In genomic region chrX:73992019-73992418, GRCh38 we compare ENCODE assay signal across 26 cellular contexts.
DNase-seq lines count a peak whose midpoint lies in the region; ATAC-seq, FAIRE-seq and TF ChIP-seq lines count a peak whose summit lies in the region.
"Had no signal": no experiment of that assay in that cellular context is flagged by ENCODE, and none has a peak within 500 bp of the region (broad histone marks: within the 10 kb centered on the region; RNA-seq: fewer than 3 reads in every experiment).

No MANE protein-coding gene starts in this region.

- peaks cover 3% of the 10 kb centered on the region; the same call in 1 of the 2 replicates for H3K9me3 Mint-ChIP-seq in WTC11

- WGBS in HepG2 (ENCODE audit: low lambda C conversion rate): 96% methylated on average over 2 of the region's 6 CpGs
- WGBS in right lobe of liver (ENCODE audit: insufficient coverage, low coverage, low lambda C conversion rate, missing lambda C conversion rate): 83% methylated on average over 6 of the region's 6 CpGs
- 99% methylated on average over 6 of the region's 6 CpGs for WGBS in SK-N-SH (ENCODE audit: low lambda C conversion rate)

- H3K27ac ChIP-seq in HEK293 (ENCODE audit: extremely low read depth, low read depth, low read length) (no peak overlapping the region), HepG2 (ENCODE audit: extremely low read length, insufficient read depth, low read length) (no peak overlapping the region), right lobe of liver (peak overlapping the region in 1 of 3 donors; percentile 8), SK-N-SH (ENCODE audit: low read depth in 2 of 2, low read length in 1 of 2) (no peak overlapping the region)
- H3K27ac ChIP-seq: BLaER1 had no signal

- H3K79me2 ChIP-seq in HepG2 (ENCODE audit: insufficient read depth, low read length): no peaks in the 10 kb centered on the region
- peaks cover 38% of the 10 kb centered on the region for H3K79me2 ChIP-seq in SK-N-SH (ENCODE audit: insufficient read depth)

- no peaks in the 10 kb centered on the region for H3F3A ChIP-seq in SK-N-SH (replicated peaks; ENCODE audit: insufficient read depth)

- no peak overlapping the region for H3K27ac Mint-ChIP-seq in WTC11
- H3K27ac Mint-ChIP-seq: CD14-positive monocyte; CD4-positive, CD25-positive, alpha-beta regulatory T cell had no signal

- no peak overlapping the region for H3K4me3 ChIP-seq in HEK293 (ENCODE audit: low read depth, low read length)
- no peak overlapping the region for H3K4me3 ChIP-seq in HepG2 (replicated peaks in 1 of 3; ENCODE audit: insufficient read depth in 1 of 3, low read depth in 2 of 3, low read length in 3 of 3)
- no peak overlapping the region for H3K4me3 ChIP-seq in right lobe of liver
- H3K4me3 ChIP-seq in SK-N-SH (ENCODE audit: low read depth in 2 of 2, low read length in 1 of 2): no peak overlapping the region
- H3K4me3 ChIP-seq: BLaER1 had no signal

- H2AFZ ChIP-seq in HepG2 (ENCODE audit: low read length) (no peak overlapping the region), SK-N-SH (ENCODE audit: low read depth) (no peak overlapping the region)

- BruUV-seq in HepG2 (replicated peaks; lab: Mats Ljungman, UMichigan): no TSS peak

- TF ChIP-seq CTCF in HEK293 (tag by site-specific recombination; IDR thresholded peaks at IDR 0.05) (no peak), WTC11 (IDR thresholded peaks at IDR 0.05) (no peak), HepG2 (CRISPR knock-in tag; IDR thresholded peaks at IDR 0.05) (no peak), right lobe of liver (IDR thresholded peaks at IDR 0.05) (no peak), SK-N-SH (IDR thresholded peaks at IDR 0.05) (no peak)

- H3K4me3 Mint-ChIP-seq in WTC11: no peak overlapping the region
- H3K4me3 Mint-ChIP-seq: CD14-positive monocyte; CD4-positive, alpha-beta memory T cell; CD8-positive, alpha-beta memory T cell had no signal

- H3K36me3 ChIP-seq in HEK293 (ENCODE audit: control insufficient read depth in 2 of 2, insufficient read depth in 1 of 2, low read length in 2 of 2) (peaks cover 46 to 88% of the 10 kb centered on the region in 2 experiments), HepG2 (replicated peaks in 1 of 2; ENCODE audit: control insufficient read depth in 1 of 2, insufficient read depth in 2 of 2, low read length in 2 of 2) (peaks cover 0 to 4% of the 10 kb centered on the region in 2 experiments; a peak in 2 of 5 replicates), right lobe of liver (peaks cover 0 to 4% (median 0%) of the 10 kb centered on the region in 4 donors), SK-N-SH (replicated peaks in 1 of 2; ENCODE audit: control insufficient read depth in 1 of 2, insufficient read depth in 2 of 2, low read length in 1 of 2) (peaks cover 22 to 72% of the 10 kb centered on the region in 2 experiments)
- H3K36me3 ChIP-seq: BE2C had no signal

- H3K4me2 ChIP-seq in HepG2 (ENCODE audit: low read depth, low read length) (no peak overlapping the region), SK-N-SH (no peak overlapping the region)
- H3K4me2 ChIP-seq: BLaER1 had no signal

- TF ChIP-seq EP300 in HepG2 (IDR thresholded peaks at IDR 0.05; ENCODE audit: low read depth in 2 of 2, low read length in 2 of 2): no peak
- no peak for TF ChIP-seq EP300 in HepG2 (CRISPR knock-in tag; IDR thresholded peaks at IDR 0.05; ENCODE audit: borderline replicate concordance)
- no peak for TF ChIP-seq EP300 in SK-N-SH (IDR thresholded peaks at IDR 0.05; ENCODE audit: borderline replicate concordance in 1 of 2, low read depth in 1 of 2, low read length in 1 of 2)

- H3K4me1 ChIP-seq in HEK293 (ENCODE audit: control insufficient read depth, insufficient read depth, low read length) (no peaks in the 10 kb centered on the region), HepG2 (ENCODE audit: insufficient read depth, low read length) (no peaks in the 10 kb centered on the region), right lobe of liver (no peaks in the 10 kb centered on the region), SK-N-SH (ENCODE audit: control insufficient read depth in 1 of 2, insufficient read depth in 2 of 2, low read depth in 1 of 2, low read length in 1 of 2) (no peaks in the 10 kb centered on the region)
- H3K4me1 ChIP-seq: BE2C, BLaER1 had no signal

- H3K27me3 Mint-ChIP-seq in WTC11 (ENCODE audit: low read depth): no peaks in the 10 kb centered on the region
- H3K27me3 Mint-ChIP-seq: CD4-positive, alpha-beta memory T cell; CD4-positive, CD25-positive, alpha-beta regulatory T cell; CD8-positive, alpha-beta memory T cell had no signal

- DNase-seq in WTC11 (ENCODE audit: low spot score) (no peak), HepG2 (ENCODE audit: low spot score) (no peak), right lobe of liver (no peak), DMS79 (lab: John Stamatoyannopoulos, UW) (no peak), SK-N-SH (no peak)
- DNase-seq in activated CD4-positive, alpha-beta T cell treated with anti-CD3 and anti-CD28 coated beads for 4 hours: no peak
- DNase-seq: 8988T; ACHN; BE2C; C1 segment of cervical spinal cord; CD4-positive, alpha-beta memory T cell; CD4-positive, CD25-positive, alpha-beta regulatory T cell; CD8-positive, alpha-beta memory T cell; COR-L47; DMS 273 treated with DMSO at 0.1 percent for 48 hours; DMS153; DMS53; DMS79 treated with DMSO at 0.1 percent for 48 hours; GF-D8 had no signal

- FAIRE-seq in HepG2 (lab: Jason Lieb, UNC): no peak
- FAIRE-seq: A204.1, GM12891, GM19239 had no signal

- H4K20me1 ChIP-seq in HepG2 (ENCODE audit: insufficient read depth, low read length) (no peaks in the 10 kb centered on the region), SK-N-SH (ENCODE audit: insufficient read depth) (no peaks in the 10 kb centered on the region)

- H3K9me2 ChIP-seq in SK-N-SH: no peaks in the 10 kb centered on the region

- H3K36me3 Mint-ChIP-seq in WTC11: peaks cover 22% of the 10 kb centered on the region

- no peaks in the 10 kb centered on the region for H3K4me1 Mint-ChIP-seq in WTC11

- H3K9me3 ChIP-seq in HEK293 (ENCODE audit: control insufficient read depth, insufficient read depth, low read depth, low read length) (peaks cover 30% of the 10 kb centered on the region), HepG2 (ENCODE audit: low read length) (no peaks in the 10 kb centered on the region), right lobe of liver (no peaks in the 10 kb centered on the region), SK-N-SH (peaks cover 7% of the 10 kb centered on the region; the same call in 1 of the 2 replicates)
- H3K9me3 ChIP-seq: BE2C had no signal

- no peaks in the 10 kb centered on the region for H3K27me3 ChIP-seq in HepG2 (ENCODE audit: control insufficient read depth in 1 of 2, insufficient read depth in 2 of 2, low read length in 2 of 2)
- H3K27me3 ChIP-seq in right lobe of liver: no peaks in the 10 kb centered on the region
- H3K27me3 ChIP-seq in SK-N-SH (ENCODE audit: insufficient read depth): no peaks in the 10 kb centered on the region
- H3K27me3 ChIP-seq: BE2C, BLaER1 had no signal

- CTCF ChIA-PET in HEK293 (lab: Yijun Ruan, JAX): interaction anchor here (0.6 to 1.1 kb wide), 4 partner anchors 11 to 135 kb away, joined by 3 to 8 read pairs (median 4); no protein-coding TSS in a partner anchor
- CTCF ChIA-PET in WTC11 (lab: Charles Lee): no interaction called here
- CTCF ChIA-PET in HepG2 (lab: Yijun Ruan, JAX; ENCODE audit: low intra/inter-chr PET ratio, low total read pairs): no interaction called here
- CTCF ChIA-PET in SK-N-SH (lab: Yijun Ruan, JAX): no interaction called here

- no peak for TF ChIP-seq RAD21 in HepG2 (CRISPR knock-in tag; IDR thresholded peaks at IDR 0.05)
- no peak for TF ChIP-seq RAD21 in SK-N-SH (IDR thresholded peaks at IDR 0.05; ENCODE audit: low read length)

- intact Hi-C loops in HepG2 (cut with micrococcal nuclease; ENCODE audit: unreplicated experiment): no loop called here
- intact Hi-C loops in right lobe of liver (cut with DNase I): no loop called here

- TF ChIP-seq POLR2A in HepG2 (IDR thresholded peaks at IDR 0.05; ENCODE audit: insufficient read depth in 1 of 2, low read depth in 2 of 2, low read length in 2 of 2) (no peak), right lobe of liver (IDR thresholded peaks at IDR 0.05) (no peak)

- POLR2A ChIA-PET in HEK293 (lab: Yijun Ruan, JAX): no interaction called here
- POLR2A ChIA-PET in WTC11 (lab: Charles Lee): no interaction called here
- POLR2A ChIA-PET in HepG2 (lab: Yijun Ruan, JAX): no interaction called here
- POLR2A ChIA-PET in SK-N-SH (lab: Yijun Ruan, JAX): no interaction called here

- in situ Hi-C loops in HepG2 (cut with HindIII; ENCODE audit: extremely low pct_ligation_motif_present, low pct_unique_long_range_greater_than_20kb): no loop called here

- no peak for ATAC-seq in WTC11
- no peak for ATAC-seq in HepG2
- peak; percentile 65 to 82 (median 78) for ATAC-seq in right lobe of liver
- ATAC-seq in GM21619 (IDR thresholded peaks at IDR 0.05; ENCODE audit: unreplicated experiment): no peak

- no peak overlapping the region for H3K9ac ChIP-seq in HepG2 (ENCODE audit: insufficient read depth, low read depth, low read length)
- H3K9ac ChIP-seq in SK-N-SH: no peak overlapping the region
- H3K9ac ChIP-seq: BLaER1 had no signal

TF ChIP-seq in WTC11, 78 proteins besides CTCF, POLR2A, EP300 and RAD21:
- TF ChIP-seq GABPB1 (CRISPR knock-in tag; IDR thresholded peaks at IDR 0.05): peak; percentile 61; the same call in 1 of the 2 replicates
- TF ChIP-seq NFATC4 (CRISPR knock-in tag; IDR thresholded peaks at IDR 0.05): no peak

TF ChIP-seq in HepG2, 621 proteins besides CTCF, POLR2A, EP300 and RAD21 (continues in another document):
- TF ChIP-seq BCL6 (CRISPR knock-in tag; IDR thresholded peaks at IDR 0.05) (0 out of 2 replicates have a peak, but pooled peaks have one; percentile 20), CEBPB (IDR thresholded peaks at IDR 0.05; ENCODE audit: borderline replicate concordance, low read depth, low read length) (peak; percentile 21; the same call in 1 of the 2 replicates)

TF ChIP-seq in SK-N-SH, 30 proteins besides CTCF, POLR2A, EP300 and RAD21 (continues in another document):
- TF ChIP-seq USF1 (IDR thresholded peaks at IDR 0.05; ENCODE audit: borderline replicate concordance, low read depth): no peak

Comparison
In these comparisons a context has a peak if more than half of its experiments do, and no peak if none do; other contexts are left out.
1. ATAC-seq: peak in right lobe of liver (4 of 4); none in WTC11 (single experiment), HepG2 (single experiment) and GM21619 (single experiment).